ENCODE assay signal across 14 cellular contexts in the genomic region with DNA sequence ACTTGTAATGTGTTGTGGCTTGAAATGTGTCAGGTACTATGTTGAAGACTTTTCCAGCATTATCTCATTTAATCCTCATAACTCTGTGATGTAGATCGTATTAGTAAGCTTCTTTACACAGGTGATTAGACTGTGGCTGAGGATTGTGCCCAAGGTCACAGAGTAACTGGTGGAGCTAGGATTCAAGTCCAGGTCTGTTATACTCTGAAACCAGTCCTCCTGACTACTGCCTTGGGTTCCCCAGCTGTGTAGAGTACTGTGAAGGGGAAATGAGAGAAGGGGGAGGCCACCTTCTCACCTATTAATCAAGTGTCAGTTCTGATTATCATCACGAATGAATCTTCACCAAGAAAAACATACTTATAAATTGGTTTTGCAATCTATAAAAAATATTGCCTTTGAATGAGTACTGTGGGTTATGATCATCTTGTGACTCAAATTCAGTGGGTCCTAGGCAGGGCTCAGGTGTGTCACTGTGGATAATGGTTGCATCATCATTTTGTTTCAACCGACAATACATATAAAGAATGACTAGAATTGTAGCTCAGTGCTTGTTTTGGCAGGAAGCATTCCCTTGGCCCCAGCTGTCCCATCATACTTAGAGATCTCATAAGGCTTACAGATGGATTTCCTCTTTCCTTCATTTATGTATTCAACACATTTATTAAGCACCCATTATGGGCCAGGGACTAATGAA. TPM values are rescaled to one million over a fixed set of nuclear protein-coding genes. Genes with fewer than 3 reads are reported as not detected.
A peak's percentile ranks its signal among the peaks of the same experiment; 100 is the strongest.
DNase-seq lines count a peak whose midpoint lies in the region; ATAC-seq, FAIRE-seq and TF ChIP-seq lines count a peak whose summit lies in the region.
"Had no signal": no experiment of that assay in that cellular context is flagged by ENCODE, and none has a peak within 500 bp of the region (broad histone marks: within the 10 kb centered on the region; RNA-seq: fewer than 3 reads in every experiment).

No MANE protein-coding gene starts in this region.

- H4K8ac ChIP-seq in IMR-90 (ENCODE audit: low read depth in 2 of 2, low read length in 2 of 2): no peak overlapping the region; a peak in 1 of 4 replicates

- no peak for TF ChIP-seq CTCF in CD4-positive, alpha-beta T cell (IDR thresholded peaks at IDR 0.05)
- TF ChIP-seq CTCF in IMR-90 (conservative IDR thresholded peaks at IDR 0.05; ENCODE audit: low read depth, low read length) (no peak), keratinocyte (optimal IDR thresholded peaks at IDR 0.05 in 1 of 3, IDR thresholded peaks at IDR 0.05 in 1 of 3, conservative IDR thresholded peaks at IDR 0.05 in 1 of 3; ENCODE audit: extremely low read depth in 1 of 3, insufficient read depth in 2 of 3, low read length in 3 of 3) (no peak), tibial nerve (IDR thresholded peaks at IDR 0.05) (no peak)

- H3K4ac ChIP-seq in IMR-90 (ENCODE audit: low read depth, low read length): 0 out of 2 replicates have a peak overlapping the region, but pooled peaks have one; percentile 28

- POLR2A ChIA-PET in CD4-positive, alpha-beta T cell (lab: Charles Lee): no interaction called here
- POLR2A ChIA-PET in IMR-90 (lab: Charles Lee; ENCODE audit: unreplicated experiment): no interaction called here

- no peak overlapping the region for H3K27ac ChIP-seq in CD4-positive, alpha-beta T cell (ENCODE audit: low read depth, low read length)
- H3K27ac ChIP-seq in IMR-90 (ENCODE audit: insufficient read depth, low read length) (no peak overlapping the region), keratinocyte (ENCODE audit: control insufficient read depth, insufficient read depth, low read length) (peak overlapping the region; percentile 67), tibial nerve (no peak overlapping the region)
- H3K27ac ChIP-seq: prostate gland had no signal

- H2BK120ac ChIP-seq in IMR-90 (ENCODE audit: low read depth, low read length): no peak overlapping the region

- H2AFZ ChIP-seq in IMR-90 (replicated peaks; ENCODE audit: low read length, poor library complexity) (no peak overlapping the region), keratinocyte (ENCODE audit: control insufficient read depth, low read length) (no peak overlapping the region)

- H2AK9ac ChIP-seq in IMR-90 (replicated peaks; ENCODE audit: low read depth, low read length, poor library complexity): no peak overlapping the region

- no peak for TF ChIP-seq EP300 in tibial nerve (IDR thresholded peaks at IDR 0.05)

- no peaks in the 10 kb centered on the region for H3K79me2 ChIP-seq in keratinocyte (ENCODE audit: control insufficient read depth, insufficient read depth, low read length)

- in situ Hi-C loops in IMR-90 (cut with MboI; ENCODE audit: low sequenced_read_pairs): no loop called here

- FAIRE-seq in keratinocyte (lab: Jason Lieb, UNC): no peak

- H3K4me2 ChIP-seq in IMR-90 (ENCODE audit: low read depth, low read length) (no peak overlapping the region), keratinocyte (ENCODE audit: control insufficient read depth, extremely low read depth, insufficient read depth, low read depth, low read length) (peak overlapping the region; percentile 41)

- H3K36me3 ChIP-seq in IMR-90 (ENCODE audit: control insufficient read depth, insufficient read depth, low read length) (peaks cover 4% of the 10 kb centered on the region), keratinocyte (ENCODE audit: control insufficient read depth in 2 of 2, extremely low read depth in 1 of 2, insufficient read depth in 2 of 2, low read length in 2 of 2) (no peaks in the 10 kb centered on the region), tibial nerve (no peaks in the 10 kb centered on the region)
- H3K36me3 ChIP-seq: prostate gland had no signal

- 0 out of 2 replicates have a peak overlapping the region, but pooled peaks have one; percentile 47 for H3K18ac ChIP-seq in IMR-90 (ENCODE audit: low read depth, low read length)

- H3K56ac ChIP-seq in IMR-90 (ENCODE audit: extremely low read depth, insufficient read depth, low read length): no peak overlapping the region

- H3K79me1 ChIP-seq in IMR-90 (ENCODE audit: low read depth in 1 of 2, low read length in 2 of 2): peaks cover 4 to 18% of the 10 kb centered on the region in 2 experiments

- no peak for TF ChIP-seq RAD21 in IMR-90 (IDR thresholded peaks at IDR 0.05; ENCODE audit: low read length)

- peaks cover 6% of the 10 kb centered on the region for H3K9me1 ChIP-seq in IMR-90 (ENCODE audit: insufficient read depth, low read length)
- H3K9me1 ChIP-seq in keratinocyte (ENCODE audit: control insufficient read depth, extremely low read depth, insufficient read depth, low read length): no peaks in the 10 kb centered on the region

- dilution Hi-C loops in IMR-90 (cut with HindIII; ENCODE audit: low sequenced_read_pairs, unreplicated experiment) (no loop called here), keratinocyte (cut with MboI; ENCODE audit: extremely low pct_ligation_motif_present, low sequenced_read_pairs) (no loop called here)

- CTCF ChIA-PET in CD4-positive, alpha-beta T cell (lab: Charles Lee): no interaction called here
- CTCF ChIA-PET in IMR-90 (lab: Yijun Ruan, JAX): interaction anchor here (1.0 kb wide), 1 partner anchor 22 kb away, joined by 3 read pairs; no protein-coding TSS in a partner anchor

- no peak for TF ChIP-seq POLR2A in IMR-90 (IDR thresholded peaks at IDR 0.05; ENCODE audit: low read depth, low read length)
- no peak for TF ChIP-seq POLR2A in tibial nerve (IDR thresholded peaks at IDR 0.05)

- no peak overlapping the region for H4K91ac ChIP-seq in IMR-90 (ENCODE audit: insufficient read depth, low read depth, low read length)

- H3K36me3 Mint-ChIP-seq in CD4-positive, alpha-beta T cell (ENCODE audit: low read depth): peaks cover 1% of the 10 kb centered on the region
- peaks cover 25% of the 10 kb centered on the region for H3K36me3 Mint-ChIP-seq in activated naive CD8-positive, alpha-beta T cell treated with anti-CD3 and anti-CD28 coated beads for 36 hours
- H3K36me3 Mint-ChIP-seq: mesothelial cell of epicardium had no signal

- peak overlapping the region; percentile 68; the same call in 1 of the 2 replicates for H4K5ac ChIP-seq in IMR-90 (ENCODE audit: low read depth, low read length)

- no peak for ATAC-seq in CD4-positive, alpha-beta T cell (ENCODE audit: poor library complexity)
- no peak for ATAC-seq in IMR-90 (ENCODE audit: low read depth)
- ATAC-seq in HG03159 (IDR thresholded peaks at IDR 0.05; ENCODE audit: unreplicated experiment): no peak

- H3K4me3 ChIP-seq in IMR-90 (ENCODE audit: insufficient read depth, low read depth, low read length) (no peak overlapping the region), keratinocyte (ENCODE audit: control insufficient read depth in 2 of 3, extremely low read depth in 1 of 3, insufficient read depth in 2 of 3, low read depth in 1 of 3, low read length in 3 of 3) (no peak overlapping the region), tibial nerve (no peak overlapping the region)
- H3K4me3 ChIP-seq: prostate gland had no signal

- H3K9ac ChIP-seq in IMR-90 (ENCODE audit: low read depth, low read length) (no peak overlapping the region), keratinocyte (ENCODE audit: control insufficient read depth, extremely low read depth, insufficient read depth, low read length) (no peak overlapping the region)

- no peak overlapping the region for H3K4me3 Mint-ChIP-seq in CD4-positive, alpha-beta T cell
- H3K4me3 Mint-ChIP-seq in activated naive CD8-positive, alpha-beta T cell treated with anti-CD3 and anti-CD28 coated beads for 36 hours: no peak overlapping the region
- H3K4me3 Mint-ChIP-seq: mesothelial cell of epicardium had no signal

- peaks cover 30% of the 10 kb centered on the region for H3K4me1 Mint-ChIP-seq in CD4-positive, alpha-beta T cell (ENCODE audit: low read depth)
- H3K4me1 Mint-ChIP-seq in activated naive CD8-positive, alpha-beta T cell treated with anti-CD3 and anti-CD28 coated beads for 36 hours: peaks cover 29% of the 10 kb centered on the region

- H2BK20ac ChIP-seq in IMR-90 (ENCODE audit: low read depth, low read length): peak overlapping the region; percentile 8; the same call in 1 of the 2 replicates

- no CpG with 5 or more reads among the region's 3 CpGs for WGBS in IMR-90 (ENCODE audit: extremely low coverage in 2 of 2, insufficient read length in 1 of 2), 2 experiments
- 72 to 80% methylated on average over 3 of the region's 3 CpGs for WGBS in tibial nerve, 2 donors

- H2AK5ac ChIP-seq in IMR-90 (ENCODE audit: low read depth, low read length): no peak overlapping the region

- H3K4me1 ChIP-seq in IMR-90 (ENCODE audit: control insufficient read depth, insufficient read depth, low read length) (peaks cover 6% of the 10 kb centered on the region), keratinocyte (ENCODE audit: control insufficient read depth, extremely low read depth, insufficient read depth, low read length) (peaks cover 11% of the 10 kb centered on the region), tibial nerve (peaks cover 0 to 8% (median 0%) of the 10 kb centered on the region in 4 donors)
- H3K4me1 ChIP-seq: Caco-2, prostate gland had no signal

- intact Hi-C loops in CD4-positive, alpha-beta T cell (cut with DNase I, micrococcal nuclease): loop anchor here (5.0 to 10.0 kb wide), 2 partner anchors 227 to 230 kb away; a partner anchor contains a TSS
- intact Hi-C loops in IMR-90 (cut with micrococcal nuclease): loop anchor here (10.0 kb wide), 1 partner anchor 83 kb away; a partner anchor contains a TSS

- no peak overlapping the region for H2BK15ac ChIP-seq in IMR-90 (ENCODE audit: low read depth, low read length)

- peak overlapping the region; percentile 61 for H2BK5ac ChIP-seq in IMR-90 (ENCODE audit: low read depth, low read length, poor library complexity, severe bottlenecking)

- BruUV-seq in IMR-90 (replicated peaks; lab: Mats Ljungman, UMichigan): no TSS peak

- DNase-seq in CD4-positive, alpha-beta T cell: no peak
- DNase-seq in IMR-90: peak; percentile 69
- no peak for DNase-seq in activated naive CD8-positive, alpha-beta T cell treated with anti-CD3 and anti-CD28 coated beads for 36 hours
- peak; percentile 7 for DNase-seq in keratinocyte (ENCODE audit: low read depth, low spot score)
- DNase-seq in tibial nerve (ENCODE audit: low spot score in 2 of 2): no peak
- no peak for DNase-seq in hepatic stellate cell (ENCODE audit: low spot score)
- DNase-seq: activated CD4-positive, alpha-beta T cell treated with anti-CD3 and anti-CD28 coated beads for 4 hours; amniotic stem cell; Caco-2; hypothalamus; NCI-H1694 treated with DMSO at 0.1 percent for 48 hours had no signal

- H3K23ac ChIP-seq in IMR-90 (ENCODE audit: low read depth, low read length): no peak overlapping the region

- no peaks in the 10 kb centered on the region for H4K20me1 ChIP-seq in IMR-90 (ENCODE audit: insufficient read depth, low read length)
- no peaks in the 10 kb centered on the region for H4K20me1 ChIP-seq in keratinocyte (ENCODE audit: control insufficient read depth, extremely low read depth, insufficient read depth, low read length)

- H3K9me3 ChIP-seq in CD4-positive, alpha-beta T cell (ENCODE audit: control insufficient read depth, low read length): no peaks in the 10 kb centered on the region
- H3K9me3 ChIP-seq in IMR-90 (ENCODE audit: control insufficient read depth, insufficient read depth, low read length): no peaks in the 10 kb centered on the region
- no peaks in the 10 kb centered on the region for H3K9me3 ChIP-seq in keratinocyte (ENCODE audit: control insufficient read depth, low read depth, low read length)
- H3K9me3 ChIP-seq in tibial nerve: no peaks in the 10 kb centered on the region
- H3K9me3 ChIP-seq: Caco-2, prostate gland had no signal

- peak overlapping the region; percentile 45 for H3K27ac Mint-ChIP-seq in CD4-positive, alpha-beta T cell
- H3K27ac Mint-ChIP-seq in activated naive CD8-positive, alpha-beta T cell treated with anti-CD3 and anti-CD28 coated beads for 36 hours: peak overlapping the region; percentile 83
- H3K27ac Mint-ChIP-seq: mesothelial cell of epicardium had no signal

- H3K27me3 Mint-ChIP-seq in CD4-positive, alpha-beta T cell: no peaks in the 10 kb centered on the region
- H3K27me3 Mint-ChIP-seq in activated naive CD8-positive, alpha-beta T cell treated with anti-CD3 and anti-CD28 coated beads for 36 hours: no peaks in the 10 kb centered on the region

- no peaks in the 10 kb centered on the region for H3K27me3 ChIP-seq in CD4-positive, alpha-beta T cell (ENCODE audit: control insufficient read depth, insufficient read depth, low read length)
- H3K27me3 ChIP-seq in IMR-90 (ENCODE audit: control insufficient read depth, insufficient read depth, low read length) (no peaks in the 10 kb centered on the region), keratinocyte (ENCODE audit: control insufficient read depth, extremely low read depth, insufficient read depth, low read length) (no peaks in the 10 kb centered on the region), tibial nerve (no peaks in the 10 kb centered on the region)

- H3K9me3 Mint-ChIP-seq in CD4-positive, alpha-beta T cell: no peaks in the 10 kb centered on the region
- H3K9me3 Mint-ChIP-seq in activated naive CD8-positive, alpha-beta T cell treated with anti-CD3 and anti-CD28 coated beads for 36 hours: no peaks in the 10 kb centered on the region
- H3K9me3 Mint-ChIP-seq: mesothelial cell of epicardium had no signal

- H3K14ac ChIP-seq in IMR-90 (replicated peaks; ENCODE audit: low read depth, low read length): no peak overlapping the region; the same call in 1 of the 2 replicates

RNA-seq across cellular contexts. Expression of a gene that starts 4.5 kb away (rescaled TPM):
- 1 to 10 TPM; 1.4 to 1.9 TPM for total RNA-seq in CD4-positive, alpha-beta T cell
- total RNA-seq in IMR-90 (2012; rRNA removed) (9.3 and 12.2 TPM in 2 replicates), tibial nerve (10 to 100 TPM in 1 of 4 donors, 1 to 10 TPM in 3; 2.8 to 11.4 (median 5.6) TPM)
- polyA plus RNA-seq in IMR-90 (2012; rRNA removed) (5.5 and 7.6 TPM in 2 replicates), keratinocyte (1.0 to 2.0 TPM (median 1.4 TPM) in 3 replicates)
- 1.4 and 1.5 TPM in 2 replicates for polyA plus RNA-seq in IMR-90 (2012; cell fraction: cytosol; rRNA removed)
- 3.9 and 21.6 TPM in 2 replicates for polyA plus RNA-seq in IMR-90 (2012; cell fraction: nucleus; rRNA removed; ENCODE audit: low replicate concordance)
- total RNA-seq in activated naive CD8-positive, alpha-beta T cell treated with anti-CD3 and anti-CD28 coated beads for 36 hours: 10 to 100 TPM; 30.4 to 32.4 TPM
- polyA plus RNA-seq in keratinocyte (2011; ENCODE audit: low read depth): 3.2 TPM
- 0.83 and 1.5 TPM in 2 replicates for polyA plus RNA-seq in keratinocyte (2011; cell fraction: cytosol; rRNA removed)
- 1.0 and 2.1 TPM in 2 replicates for polyA plus RNA-seq in keratinocyte (2011; cell fraction: nucleus; rRNA removed)
- 1.6 and 5.2 TPM in 2 replicates for polyA plus RNA-seq in keratinocyte (2012; ENCODE audit: low replicate concordance)
- polyA minus RNA-seq in keratinocyte: 0.49 to 1.8 TPM (median 1.2 TPM) in 3 replicates
- 3.6 TPM for polyA minus RNA-seq in keratinocyte (2011; cell fraction: cytosol; rRNA and poly(A)+ RNA removed)
- polyA minus RNA-seq in keratinocyte (2011; cell fraction: nucleus; rRNA and poly(A)+ RNA removed): 2.0 and 2.7 TPM in 2 replicates

Comparison
In these comparisons a context has a peak if more than half of its experiments do, and no peak if none do; other contexts are left out.
1. DNase-seq: peak in IMR-90 (single experiment) and keratinocyte (single experiment); none in CD4-positive, alpha-beta T cell (0 of 10), activated naive CD8-positive, alpha-beta T cell treated with anti-CD3 and anti-CD28 coated beads for 36 hours (single experiment), tibial nerve (0 of 2) and hepatic stellate cell (single experiment).